In genomic region chr2:65300772-65301711, GRCh38 we compare ENCODE assay signal across 8 cellular contexts.
A peak's percentile ranks its signal among the peaks of the same experiment; 100 is the strongest.
DNase-seq lines count a peak whose midpoint lies in the region; ATAC-seq lines count a peak whose summit lies in the region.

No MANE protein-coding gene starts in this region.

- peak; percentile 72 for DNase-seq in ELR (ENCODE audit: low read depth)
- peak; percentile 83 for DNase-seq in LHCN-M2 (ENCODE audit: low read depth)
- DNase-seq in activated CD4-positive, alpha-beta T cell treated with anti-CD3 and anti-CD28 coated beads for 24 hours (ENCODE audit: low read depth in 2 of 2), result peak; percentile 58 to 66
- DNase-seq in central memory CD4-positive, alpha-beta T cell, result peak; percentile 72
- DNase-seq in medulla oblongata (ENCODE audit: extremely low spot score), result peak; percentile 65
- peak; percentile 14 for DNase-seq in stimulated activated CD8-positive, alpha-beta memory T cell treated with anti-CD3 and anti-CD28 coated beads, Interleukin-15, amount 100 ng/mL, for 1 hour (ENCODE audit: low read depth)
- DNase-seq in CD1c-positive myeloid dendritic cell (ENCODE audit: extremely low spot score), result no peak

- ATAC-seq in GM21737 (IDR thresholded peaks at IDR 0.05; ENCODE audit: unreplicated experiment), result peak; percentile 86
